ENCODE assay signal across 1 cellular context in the genomic region with DNA sequence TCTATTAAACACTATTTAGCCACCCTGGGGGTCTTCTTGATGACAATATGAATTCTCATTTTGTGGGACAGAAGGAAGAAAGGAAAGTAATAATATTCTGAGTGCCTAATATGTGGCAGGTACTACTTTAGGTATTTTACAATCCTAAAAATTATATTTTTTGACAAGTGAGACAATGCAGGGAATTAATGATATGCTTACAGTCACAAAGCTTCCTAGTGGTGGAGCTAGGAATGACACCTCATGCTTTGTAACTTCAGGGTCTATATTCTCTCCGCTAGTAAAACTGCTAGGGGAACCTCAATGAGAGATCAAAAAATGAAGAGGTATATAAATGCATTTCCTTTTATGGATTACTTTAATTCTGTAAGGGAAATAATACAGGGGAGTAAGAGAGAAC.
TF ChIP-seq lines count a peak whose summit lies in the region.

No MANE protein-coding gene starts in this region.

TF ChIP-seq in liver, 16 proteins besides CTCF, POLR2A, EP300 and RAD21 (continued from another document):
- TF ChIP-seq, protein P1, sequence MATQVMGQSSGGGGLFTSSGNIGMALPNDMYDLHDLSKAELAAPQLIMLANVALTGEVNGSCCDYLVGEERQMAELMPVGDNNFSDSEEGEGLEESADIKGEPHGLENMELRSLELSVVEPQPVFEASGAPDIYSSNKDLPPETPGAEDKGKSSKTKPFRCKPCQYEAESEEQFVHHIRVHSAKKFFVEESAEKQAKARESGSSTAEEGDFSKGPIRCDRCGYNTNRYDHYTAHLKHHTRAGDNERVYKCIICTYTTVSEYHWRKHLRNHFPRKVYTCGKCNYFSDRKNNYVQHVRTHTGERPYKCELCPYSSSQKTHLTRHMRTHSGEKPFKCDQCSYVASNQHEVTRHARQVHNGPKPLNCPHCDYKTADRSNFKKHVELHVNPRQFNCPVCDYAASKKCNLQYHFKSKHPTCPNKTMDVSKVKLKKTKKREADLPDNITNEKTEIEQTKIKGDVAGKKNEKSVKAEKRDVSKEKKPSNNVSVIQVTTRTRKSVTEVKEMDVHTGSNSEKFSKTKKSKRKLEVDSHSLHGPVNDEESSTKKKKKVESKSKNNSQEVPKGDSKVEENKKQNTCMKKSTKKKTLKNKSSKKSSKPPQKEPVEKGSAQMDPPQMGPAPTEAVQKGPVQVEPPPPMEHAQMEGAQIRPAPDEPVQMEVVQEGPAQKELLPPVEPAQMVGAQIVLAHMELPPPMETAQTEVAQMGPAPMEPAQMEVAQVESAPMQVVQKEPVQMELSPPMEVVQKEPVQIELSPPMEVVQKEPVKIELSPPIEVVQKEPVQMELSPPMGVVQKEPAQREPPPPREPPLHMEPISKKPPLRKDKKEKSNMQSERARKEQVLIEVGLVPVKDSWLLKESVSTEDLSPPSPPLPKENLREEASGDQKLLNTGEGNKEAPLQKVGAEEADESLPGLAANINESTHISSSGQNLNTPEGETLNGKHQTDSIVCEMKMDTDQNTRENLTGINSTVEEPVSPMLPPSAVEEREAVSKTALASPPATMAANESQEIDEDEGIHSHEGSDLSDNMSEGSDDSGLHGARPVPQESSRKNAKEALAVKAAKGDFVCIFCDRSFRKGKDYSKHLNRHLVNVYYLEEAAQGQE (IDR thresholded peaks at IDR 0.05) = no peak
- TF ChIP-seq, protein P2, sequence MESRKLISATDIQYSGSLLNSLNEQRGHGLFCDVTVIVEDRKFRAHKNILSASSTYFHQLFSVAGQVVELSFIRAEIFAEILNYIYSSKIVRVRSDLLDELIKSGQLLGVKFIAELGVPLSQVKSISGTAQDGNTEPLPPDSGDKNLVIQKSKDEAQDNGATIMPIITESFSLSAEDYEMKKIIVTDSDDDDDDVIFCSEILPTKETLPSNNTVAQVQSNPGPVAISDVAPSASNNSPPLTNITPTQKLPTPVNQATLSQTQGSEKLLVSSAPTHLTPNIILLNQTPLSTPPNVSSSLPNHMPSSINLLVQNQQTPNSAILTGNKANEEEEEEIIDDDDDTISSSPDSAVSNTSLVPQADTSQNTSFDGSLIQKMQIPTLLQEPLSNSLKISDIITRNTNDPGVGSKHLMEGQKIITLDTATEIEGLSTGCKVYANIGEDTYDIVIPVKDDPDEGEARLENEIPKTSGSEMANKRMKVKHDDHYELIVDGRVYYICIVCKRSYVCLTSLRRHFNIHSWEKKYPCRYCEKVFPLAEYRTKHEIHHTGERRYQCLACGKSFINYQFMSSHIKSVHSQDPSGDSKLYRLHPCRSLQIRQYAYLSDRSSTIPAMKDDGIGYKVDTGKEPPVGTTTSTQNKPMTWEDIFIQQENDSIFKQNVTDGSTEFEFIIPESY (IDR thresholded peaks at IDR 0.05) = no peak
